Comparison of ENCODE assay signal across 8 cellular contexts in the genomic region with DNA sequence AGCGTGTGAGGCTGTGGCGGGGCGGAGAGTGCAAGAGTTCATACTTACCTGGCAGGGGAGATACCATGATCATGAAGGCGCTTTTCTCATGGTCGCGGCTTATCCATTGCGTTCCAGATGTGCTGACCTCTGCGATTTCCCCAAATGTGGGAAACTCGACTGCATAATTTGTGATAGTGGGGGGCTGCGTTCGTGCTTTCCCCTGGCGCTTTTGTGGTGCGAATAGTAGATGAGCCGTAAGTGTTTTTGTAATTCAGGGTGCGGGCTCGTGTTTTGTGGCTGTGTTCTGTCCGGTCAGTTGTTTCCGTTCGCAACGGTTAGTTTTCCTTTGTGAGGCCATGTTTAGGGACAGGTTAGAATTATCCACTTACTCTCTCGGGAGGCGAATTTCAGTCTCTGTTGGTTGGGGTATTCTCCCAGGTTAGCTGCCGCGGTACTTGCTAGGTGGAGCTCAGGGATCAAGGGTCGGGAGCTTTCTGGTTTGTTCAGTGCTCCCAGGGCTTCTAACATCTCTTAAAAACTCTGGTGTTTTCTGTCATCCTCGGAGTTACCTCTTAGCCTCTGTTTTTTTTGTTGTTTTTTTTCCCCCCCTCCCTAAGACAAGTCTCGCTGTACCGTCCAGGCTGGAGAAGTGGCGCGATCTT. TPM values are rescaled to one million over a fixed set of nuclear protein-coding genes. Genes with fewer than 3 reads are reported as not detected.
DNase-seq lines count a peak whose midpoint lies in the region; ATAC-seq and TF ChIP-seq lines count a peak whose summit lies in the region.
"Not testable (repeated sequence)": the region's sequence is repeated elsewhere in the genome, so short reads cannot be mapped to it uniquely, and the experiment has no call there.

No MANE protein-coding gene starts in this region.

- peak; percentile 99 for DNase-seq in ACHN
- DNase-seq in NCI-H345 treated with DMSO at 0.1 percent for 48 hours (lab: John Stamatoyannopoulos, UW; ENCODE audit: unreplicated experiment) = peak; percentile 99
- peak; percentile 74 to 90 for DNase-seq in central memory CD8-positive, alpha-beta T cell (ENCODE audit: low spot score in 2 of 2)
- DNase-seq in kidney epithelial cell (ENCODE audit: low read depth) = peak; percentile 92
- DNase-seq in spleen = peak; percentile 92

- peak overlapping the region; percentile 12 for H3K4me3 ChIP-seq in kidney epithelial cell (ENCODE audit: low read depth, low read length)
- H3K4me3 ChIP-seq in spleen = peak overlapping the region; percentile 20 to 69 (median 36)

- not testable (repeated sequence) for H3K9me3 ChIP-seq in spleen

- H3K4me1 ChIP-seq in spleen = not testable (repeated sequence)

- TF ChIP-seq POLR2A in spleen (IDR thresholded peaks at IDR 0.05) = peak; percentile 96 to 100 (median 98)

- peak; percentile 85 for ATAC-seq in GM18909 (IDR thresholded peaks at IDR 0.05; ENCODE audit: poor library complexity, unreplicated experiment)
- peak; percentile 82 for ATAC-seq in HG03097 (IDR thresholded peaks at IDR 0.05; ENCODE audit: low FRiP score, unreplicated experiment)
- peak; percentile 84 to 88 for ATAC-seq in activated CD4-positive, CD25-positive, alpha-beta regulatory T cell treated with anti-CD3 and anti-CD28 coated beads, Interleukin-2, amount 50 U/mL, for 24 hours
- ATAC-seq in central memory CD8-positive, alpha-beta T cell (replicated peaks; ENCODE audit: extremely low read depth, poor library complexity, severe bottlenecking) = peak; percentile 68

- peak overlapping the region in 7 of 8 donors; percentile 73 to 88 (median 82) for H3K27ac ChIP-seq in spleen

- peaks cover 11% of the 10 kb centered on the region for H3K4me1 Mint-ChIP-seq in central memory CD8-positive, alpha-beta T cell

- not testable (repeated sequence) for H3K36me3 ChIP-seq in kidney epithelial cell (ENCODE audit: control insufficient read depth, insufficient read depth, low read length); spleen

- peak overlapping the region; percentile 99 for H3K27ac Mint-ChIP-seq in central memory CD8-positive, alpha-beta T cell (ENCODE audit: low read depth)

- H3K9me3 Mint-ChIP-seq in central memory CD8-positive, alpha-beta T cell = not testable (repeated sequence)

- intact Hi-C loops in spleen (cut with DNase I; ENCODE audit: low total_unique reads) = not testable (repeated sequence)

- TF ChIP-seq CTCF in kidney epithelial cell (IDR thresholded peaks at IDR 0.05; ENCODE audit: insufficient read depth, low read length, poor library complexity, severe bottlenecking); spleen (IDR thresholded peaks at IDR 0.05 in 8 of 11, conservative IDR thresholded peaks at IDR 0.05 in 3 of 11): not testable (repeated sequence)

- not testable (repeated sequence) for H3K27me3 ChIP-seq in kidney epithelial cell (ENCODE audit: control insufficient read depth, insufficient read depth, low read length); spleen (replicated peaks in 1 of 7)

- 0 to 1% (median 1%) methylated on average over 25 to 30 of the region's 30 CpGs for WGBS in spleen, 5 donors

- H3K36me3 Mint-ChIP-seq in central memory CD8-positive, alpha-beta T cell (ENCODE audit: insufficient read depth) = peaks cover 16% of the 10 kb centered on the region

- not testable (repeated sequence) for H3K27me3 Mint-ChIP-seq in central memory CD8-positive, alpha-beta T cell

- in situ Hi-C loops in ACHN (cut with HindIII; ENCODE audit: low pct_ligation_motif_present, low pct_unique_long_range_greater_than_20kb, low sequenced_read_pairs) = not testable (repeated sequence)

- peak overlapping the region; percentile 95 for H3K4me3 Mint-ChIP-seq in central memory CD8-positive, alpha-beta T cell

RNA-seq across cellular contexts. Expression of a gene that starts 39.6 kb away (rescaled TPM):
- total RNA-seq in kidney epithelial cell (not detected in 2 replicates), spleen (1 to 10 TPM in 1 of 7 donors, under 1 TPM in 6; 0.39 to 1.1 (median 0.79) TPM)
- under 1 TPM; 0.02 to 0.06 (median 0.02) TPM for polyA plus RNA-seq in spleen

Comparison
In these comparisons a context has a peak if more than half of its experiments do, and no peak if none do; other contexts are left out.
1. Peak in every context shown above with its lines: DNase-seq, ATAC-seq, H3K4me3 ChIP-seq and H3K27ac ChIP-seq.